ENCODE assay signal across 21 cellular contexts in the genomic region with DNA sequence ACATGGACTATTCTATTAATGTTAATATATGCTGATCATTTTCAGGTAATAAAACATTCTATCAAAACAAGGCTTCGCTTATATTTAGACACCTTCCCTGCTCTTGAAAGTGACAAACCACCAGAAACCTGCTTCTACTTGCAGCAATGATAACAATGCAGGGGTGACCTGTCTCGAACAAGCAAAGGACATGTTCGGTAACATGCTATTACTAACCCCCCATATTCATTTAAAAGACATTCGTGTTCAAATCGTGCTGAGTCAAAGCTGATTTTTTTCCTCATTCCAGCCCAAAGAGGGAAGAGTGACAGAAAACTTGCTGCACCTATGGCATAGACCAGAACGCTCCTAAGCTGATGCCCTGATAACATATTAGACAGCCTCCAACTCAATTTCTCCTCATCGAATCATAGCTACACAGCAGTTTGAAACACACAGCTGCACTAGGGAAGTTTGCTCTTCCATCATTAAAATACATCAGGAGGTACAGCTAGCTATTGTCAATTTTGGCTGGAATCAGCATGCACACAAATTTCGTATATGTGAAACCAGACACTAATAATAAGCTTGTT.
DNase-seq lines count a peak whose midpoint lies in the region; ATAC-seq, FAIRE-seq and TF ChIP-seq lines count a peak whose summit lies in the region.
"Had no signal": no experiment of that assay in that cellular context is flagged by ENCODE, and none has a peak within 500 bp of the region (broad histone marks: within the 10 kb centered on the region; RNA-seq: fewer than 3 reads in every experiment).

No MANE protein-coding gene starts in this region.

- no peak overlapping the region for H3K4me3 Mint-ChIP-seq in naive B cell
- H3K4me3 Mint-ChIP-seq: IgD-negative memory B cell had no signal

- no peaks in the 10 kb centered on the region for H3K27me3 Mint-ChIP-seq in naive B cell

- intact Hi-C loops in right cardiac atrium (cut with DNase I) = loop anchor here in 1 of 4 donors (10.0 kb wide), 1 partner anchor 107 kb away; no protein-coding TSS in a partner anchor
- intact Hi-C loops in transverse colon (cut with DNase I; ENCODE audit: low total_unique reads) = loop anchor here (10.0 kb wide), 1 partner anchor 107 kb away; no protein-coding TSS in a partner anchor

- TF ChIP-seq CTCF in cardiac muscle cell (IDR thresholded peaks at IDR 0.05; ENCODE audit: low read depth, low read length) (no peak), bronchial epithelial cell (IDR thresholded peaks at IDR 0.05; ENCODE audit: insufficient read depth, low read length, severe bottlenecking) (no peak), transverse colon (IDR thresholded peaks at IDR 0.05) (no peak)

- no peak for DNase-seq in cardiac muscle cell (ENCODE audit: low read depth in 1 of 2, low spot score in 1 of 2)
- no peak for DNase-seq in right cardiac atrium
- peak; percentile 81 for DNase-seq in bronchial epithelial cell (ENCODE audit: low read depth)
- DNase-seq in naive B cell = no peak
- no peak for DNase-seq in transverse colon
- no peak for DNase-seq in HuH-7 (ENCODE audit: low spot score)
- DNase-seq in NCI-H510A (lab: John Stamatoyannopoulos, UW) = no peak
- DNase-seq: central memory CD4-positive, alpha-beta T cell; DMS153; left ventricle myocardium superior; NCI-H1417 treated with DMSO at 0.1 percent for 48 hours; NCI-H2107; occipital lobe; stimulated activated CD8-positive, alpha-beta memory T cell treated with anti-CD3 and anti-CD28 coated beads, Interleukin-4, amount 100 ng/mL, for 48 hours; T1000; testis had no signal

- no peaks in the 10 kb centered on the region for H3K36me3 ChIP-seq in cardiac muscle cell
- H3K36me3 ChIP-seq in bronchial epithelial cell (ENCODE audit: control insufficient read depth, insufficient read depth, low read length) = no peaks in the 10 kb centered on the region
- no peaks in the 10 kb centered on the region for H3K36me3 ChIP-seq in transverse colon

- H3K36me3 Mint-ChIP-seq in naive B cell = peaks cover 0 to 13% of the 10 kb centered on the region in 2 donors

- TF ChIP-seq EP300 in transverse colon (IDR thresholded peaks at IDR 0.05; ENCODE audit: low read depth) = no peak

- no peak for TF ChIP-seq POLR2A in transverse colon (IDR thresholded peaks at IDR 0.05)

- H3K27ac ChIP-seq in cardiac muscle cell = peak overlapping the region; percentile 98
- H3K27ac ChIP-seq in right cardiac atrium (ENCODE audit: low read length) = no peak overlapping the region
- peak overlapping the region; percentile 55 to 76 (median 67) for H3K27ac ChIP-seq in transverse colon
- H3K27ac ChIP-seq: HL-60, RWPE1, testis had no signal

- H3K9me3 ChIP-seq in cardiac muscle cell (ENCODE audit: low read depth) (no peaks in the 10 kb centered on the region), right cardiac atrium (ENCODE audit: control insufficient read depth, low read length) (no peaks in the 10 kb centered on the region), transverse colon (no peaks in the 10 kb centered on the region)
- H3K9me3 ChIP-seq: testis had no signal

- no peak for FAIRE-seq in bronchial epithelial cell (lab: Jason Lieb, UNC)
- FAIRE-seq: G401.6 had no signal

- ATAC-seq in right cardiac atrium (no peak), naive B cell (ENCODE audit: low read depth in 2 of 2) (no peak), HG03175 (IDR thresholded peaks at IDR 0.05; ENCODE audit: unreplicated experiment) (no peak)
- ATAC-seq: left ventricle myocardium superior had no signal

- in situ Hi-C loops in transverse colon (cut with MboI; ENCODE audit: low pct_ligation_motif_present in 1 of 4, low pct_unique_long_range_greater_than_20kb in 1 of 4, low sequenced_read_pairs in 3 of 4) = no loop called here

- H3K4me1 ChIP-seq in cardiac muscle cell (ENCODE audit: low read depth) (peaks cover 69% of the 10 kb centered on the region), right cardiac atrium (ENCODE audit: control insufficient read depth, insufficient read depth, low read length) (peaks cover 6% of the 10 kb centered on the region), transverse colon (peaks cover 0 to 35% (median 9%) of the 10 kb centered on the region in 4 donors)

- no peaks in the 10 kb centered on the region for H3K27me3 ChIP-seq in cardiac muscle cell
- H3K27me3 ChIP-seq in right cardiac atrium (ENCODE audit: control insufficient read depth, insufficient read depth) = no peaks in the 10 kb centered on the region
- H3K27me3 ChIP-seq in bronchial epithelial cell (ENCODE audit: control insufficient read depth, insufficient read depth, low read length) = no peaks in the 10 kb centered on the region
- no peaks in the 10 kb centered on the region for H3K27me3 ChIP-seq in transverse colon
- H3K27me3 ChIP-seq: testis had no signal

- peaks cover 49 to 92% (median 83%) of the 10 kb centered on the region in 3 donors for H3K4me1 Mint-ChIP-seq in naive B cell

- WGBS in right cardiac atrium = 74% methylated on average over 8 of the region's 8 CpGs
- 77 to 87% methylated on average over 7 to 8 of the region's 8 CpGs for WGBS in transverse colon (ENCODE audit: low coverage in 1 of 2), 2 donors

- H3K27ac Mint-ChIP-seq in naive B cell = peak overlapping the region in 4 of 6 donors; percentile 27 to 80 (median 75)
- H3K27ac Mint-ChIP-seq: IgD-negative memory B cell had no signal

- peak overlapping the region; percentile 0 for H3K4me3 ChIP-seq in cardiac muscle cell
- no peak overlapping the region for H3K4me3 ChIP-seq in right cardiac atrium (ENCODE audit: low read length)
- no peak overlapping the region for H3K4me3 ChIP-seq in bronchial epithelial cell (ENCODE audit: low read depth, low read length)
- peak overlapping the region in 1 of 4 donors; percentile 1 for H3K4me3 ChIP-seq in transverse colon
- H3K4me3 ChIP-seq: testis had no signal

- H3K9me3 Mint-ChIP-seq in naive B cell = no peaks in the 10 kb centered on the region
- H3K9me3 Mint-ChIP-seq: IgD-negative memory B cell had no signal
